2 cellular contexts compared by ENCODE assay signal in the genomic region with DNA sequence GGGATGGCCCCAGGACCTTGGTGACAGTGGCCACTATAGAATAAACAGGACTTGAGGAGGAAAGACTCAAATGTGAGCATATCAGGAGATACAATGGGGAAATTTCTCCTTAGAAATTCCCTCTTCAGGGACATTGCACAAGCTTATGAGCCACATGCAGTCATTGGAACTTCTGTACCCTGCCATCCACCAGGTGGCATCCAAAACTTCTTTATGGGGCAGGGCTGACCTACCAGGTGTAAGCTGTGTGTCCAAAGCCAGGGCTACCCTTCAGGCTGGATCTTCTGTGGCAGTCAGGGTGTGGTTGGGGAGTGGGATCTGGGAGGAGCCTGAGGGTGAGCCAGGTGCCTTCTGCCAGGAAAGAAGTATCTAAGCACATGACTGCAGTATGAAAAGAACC.
TF ChIP-seq lines count a peak whose summit lies in the region.

No MANE protein-coding gene starts in this region.

TF ChIP-seq in GM23338, 12 proteins besides CTCF, POLR2A, EP300 and RAD21 (continued from another document):
- TF ChIP-seq, protein P1, sequence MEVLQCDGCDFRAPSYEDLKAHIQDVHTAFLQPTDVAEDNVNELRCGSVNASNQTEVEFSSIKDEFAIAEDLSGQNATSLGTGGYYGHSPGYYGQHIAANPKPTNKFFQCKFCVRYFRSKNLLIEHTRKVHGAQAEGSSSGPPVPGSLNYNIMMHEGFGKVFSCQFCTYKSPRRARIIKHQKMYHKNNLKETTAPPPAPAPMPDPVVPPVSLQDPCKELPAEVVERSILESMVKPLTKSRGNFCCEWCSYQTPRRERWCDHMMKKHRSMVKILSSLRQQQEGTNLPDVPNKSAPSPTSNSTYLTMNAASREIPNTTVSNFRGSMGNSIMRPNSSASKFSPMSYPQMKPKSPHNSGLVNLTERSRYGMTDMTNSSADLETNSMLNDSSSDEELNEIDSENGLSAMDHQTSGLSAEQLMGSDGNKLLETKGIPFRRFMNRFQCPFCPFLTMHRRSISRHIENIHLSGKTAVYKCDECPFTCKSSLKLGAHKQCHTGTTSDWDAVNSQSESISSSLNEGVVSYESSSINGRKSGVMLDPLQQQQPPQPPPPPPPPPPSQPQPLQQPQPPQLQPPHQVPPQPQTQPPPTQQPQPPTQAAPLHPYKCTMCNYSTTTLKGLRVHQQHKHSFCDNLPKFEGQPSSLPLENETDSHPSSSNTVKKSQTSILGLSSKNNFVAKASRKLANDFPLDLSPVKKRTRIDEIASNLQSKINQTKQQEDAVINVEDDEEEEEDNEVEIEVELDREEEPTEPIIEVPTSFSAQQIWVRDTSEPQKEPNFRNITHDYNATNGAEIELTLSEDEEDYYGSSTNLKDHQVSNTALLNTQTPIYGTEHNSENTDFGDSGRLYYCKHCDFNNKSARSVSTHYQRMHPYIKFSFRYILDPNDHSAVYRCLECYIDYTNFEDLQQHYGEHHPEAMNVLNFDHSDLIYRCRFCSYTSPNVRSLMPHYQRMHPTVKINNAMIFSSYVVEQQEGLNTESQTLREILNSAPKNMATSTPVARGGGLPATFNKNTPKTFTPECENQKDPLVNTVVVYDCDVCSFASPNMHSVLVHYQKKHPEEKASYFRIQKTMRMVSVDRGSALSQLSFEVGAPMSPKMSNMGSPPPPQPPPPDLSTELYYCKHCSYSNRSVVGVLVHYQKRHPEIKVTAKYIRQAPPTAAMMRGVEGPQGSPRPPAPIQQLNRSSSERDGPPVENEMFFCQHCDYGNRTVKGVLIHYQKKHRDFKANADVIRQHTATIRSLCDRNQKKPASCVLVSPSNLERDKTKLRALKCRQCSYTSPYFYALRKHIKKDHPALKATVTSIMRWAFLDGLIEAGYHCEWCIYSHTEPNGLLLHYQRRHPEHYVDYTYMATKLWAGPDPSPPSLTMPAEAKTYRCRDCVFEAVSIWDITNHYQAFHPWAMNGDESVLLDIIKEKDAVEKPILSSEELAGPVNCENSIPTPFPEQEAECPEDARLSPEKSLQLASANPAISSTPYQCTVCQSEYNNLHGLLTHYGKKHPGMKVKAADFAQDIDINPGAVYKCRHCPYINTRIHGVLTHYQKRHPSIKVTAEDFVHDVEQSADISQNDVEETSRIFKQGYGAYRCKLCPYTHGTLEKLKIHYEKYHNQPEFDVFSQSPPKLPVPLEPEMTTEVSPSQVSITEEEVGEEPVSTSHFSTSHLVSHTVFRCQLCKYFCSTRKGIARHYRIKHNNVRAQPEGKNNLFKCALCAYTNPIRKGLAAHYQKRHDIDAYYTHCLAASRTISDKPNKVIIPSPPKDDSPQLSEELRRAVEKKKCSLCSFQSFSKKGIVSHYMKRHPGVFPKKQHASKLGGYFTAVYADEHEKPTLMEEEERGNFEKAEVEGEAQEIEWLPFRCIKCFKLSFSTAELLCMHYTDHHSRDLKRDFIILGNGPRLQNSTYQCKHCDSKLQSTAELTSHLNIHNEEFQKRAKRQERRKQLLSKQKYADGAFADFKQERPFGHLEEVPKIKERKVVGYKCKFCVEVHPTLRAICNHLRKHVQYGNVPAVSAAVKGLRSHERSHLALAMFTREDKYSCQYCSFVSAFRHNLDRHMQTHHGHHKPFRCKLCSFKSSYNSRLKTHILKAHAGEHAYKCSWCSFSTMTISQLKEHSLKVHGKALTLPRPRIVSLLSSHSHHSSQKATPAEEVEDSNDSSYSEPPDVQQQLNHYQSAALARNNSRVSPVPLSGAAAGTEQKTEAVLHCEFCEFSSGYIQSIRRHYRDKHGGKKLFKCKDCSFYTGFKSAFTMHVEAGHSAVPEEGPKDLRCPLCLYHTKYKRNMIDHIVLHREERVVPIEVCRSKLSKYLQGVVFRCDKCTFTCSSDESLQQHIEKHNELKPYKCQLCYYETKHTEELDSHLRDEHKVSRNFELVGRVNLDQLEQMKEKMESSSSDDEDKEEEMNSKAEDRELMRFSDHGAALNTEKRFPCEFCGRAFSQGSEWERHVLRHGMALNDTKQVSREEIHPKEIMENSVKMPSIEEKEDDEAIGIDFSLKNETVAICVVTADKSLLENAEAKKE (CRISPR knock-in tag; IDR thresholded peaks at IDR 0.05), result no peak
- TF ChIP-seq EZH2 (IDR thresholded peaks at IDR 0.05; ENCODE audit: low read depth, unreplicated experiment) (no peak), ZNF331 (CRISPR knock-in tag; IDR thresholded peaks at IDR 0.05; ENCODE audit: low read depth) (no peak), NANOG (IDR thresholded peaks at IDR 0.05; ENCODE audit: borderline replicate concordance) (no peak), JUNB (IDR thresholded peaks at IDR 0.05; ENCODE audit: unreplicated experiment) (no peak), EZH2phosphoT487 (IDR thresholded peaks at IDR 0.05; ENCODE audit: unreplicated experiment) (no peak)
- TF ChIP-seq, protein P2, sequence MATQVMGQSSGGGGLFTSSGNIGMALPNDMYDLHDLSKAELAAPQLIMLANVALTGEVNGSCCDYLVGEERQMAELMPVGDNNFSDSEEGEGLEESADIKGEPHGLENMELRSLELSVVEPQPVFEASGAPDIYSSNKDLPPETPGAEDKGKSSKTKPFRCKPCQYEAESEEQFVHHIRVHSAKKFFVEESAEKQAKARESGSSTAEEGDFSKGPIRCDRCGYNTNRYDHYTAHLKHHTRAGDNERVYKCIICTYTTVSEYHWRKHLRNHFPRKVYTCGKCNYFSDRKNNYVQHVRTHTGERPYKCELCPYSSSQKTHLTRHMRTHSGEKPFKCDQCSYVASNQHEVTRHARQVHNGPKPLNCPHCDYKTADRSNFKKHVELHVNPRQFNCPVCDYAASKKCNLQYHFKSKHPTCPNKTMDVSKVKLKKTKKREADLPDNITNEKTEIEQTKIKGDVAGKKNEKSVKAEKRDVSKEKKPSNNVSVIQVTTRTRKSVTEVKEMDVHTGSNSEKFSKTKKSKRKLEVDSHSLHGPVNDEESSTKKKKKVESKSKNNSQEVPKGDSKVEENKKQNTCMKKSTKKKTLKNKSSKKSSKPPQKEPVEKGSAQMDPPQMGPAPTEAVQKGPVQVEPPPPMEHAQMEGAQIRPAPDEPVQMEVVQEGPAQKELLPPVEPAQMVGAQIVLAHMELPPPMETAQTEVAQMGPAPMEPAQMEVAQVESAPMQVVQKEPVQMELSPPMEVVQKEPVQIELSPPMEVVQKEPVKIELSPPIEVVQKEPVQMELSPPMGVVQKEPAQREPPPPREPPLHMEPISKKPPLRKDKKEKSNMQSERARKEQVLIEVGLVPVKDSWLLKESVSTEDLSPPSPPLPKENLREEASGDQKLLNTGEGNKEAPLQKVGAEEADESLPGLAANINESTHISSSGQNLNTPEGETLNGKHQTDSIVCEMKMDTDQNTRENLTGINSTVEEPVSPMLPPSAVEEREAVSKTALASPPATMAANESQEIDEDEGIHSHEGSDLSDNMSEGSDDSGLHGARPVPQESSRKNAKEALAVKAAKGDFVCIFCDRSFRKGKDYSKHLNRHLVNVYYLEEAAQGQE (IDR thresholded peaks at IDR 0.05; ENCODE audit: unreplicated experiment), result no peak

TF ChIP-seq in WTC11, 78 proteins besides CTCF, POLR2A, EP300 and RAD21 (continued from another document):
- TF ChIP-seq JUN (CRISPR knock-in tag; IDR thresholded peaks at IDR 0.05) (no peak), FOXP1 (CRISPR knock-in tag; IDR thresholded peaks at IDR 0.05; ENCODE audit: borderline replicate concordance) (no peak), ZNF219 (CRISPR knock-in tag; IDR thresholded peaks at IDR 0.05; ENCODE audit: borderline replicate concordance) (no peak), NFATC4 (CRISPR knock-in tag; IDR thresholded peaks at IDR 0.05) (no peak), JAZF1 (CRISPR knock-in tag; IDR thresholded peaks at IDR 0.05) (no peak), ZBTB21 (CRISPR knock-in tag; IDR thresholded peaks at IDR 0.05; ENCODE audit: borderline replicate concordance) (no peak), GRHL2 (CRISPR knock-in tag; IDR thresholded peaks at IDR 0.05; ENCODE audit: insufficient replicate concordance, severe bottlenecking) (no peak), NFE2L1 (CRISPR knock-in tag; IDR thresholded peaks at IDR 0.05) (no peak), ZNF263 (CRISPR knock-in tag; IDR thresholded peaks at IDR 0.05; ENCODE audit: low read depth) (no peak), HMGA2 (CRISPR knock-in tag; IDR thresholded peaks at IDR 0.05) (no peak), NFYB (CRISPR knock-in tag; conservative IDR thresholded peaks at IDR 0.05; ENCODE audit: low read depth) (no peak), NR3C1 (CRISPR knock-in tag; conservative IDR thresholded peaks at IDR 0.05; ENCODE audit: low read depth) (no peak), CREM (CRISPR knock-in tag; IDR thresholded peaks at IDR 0.05) (no peak)
- TF ChIP-seq, protein P3, sequence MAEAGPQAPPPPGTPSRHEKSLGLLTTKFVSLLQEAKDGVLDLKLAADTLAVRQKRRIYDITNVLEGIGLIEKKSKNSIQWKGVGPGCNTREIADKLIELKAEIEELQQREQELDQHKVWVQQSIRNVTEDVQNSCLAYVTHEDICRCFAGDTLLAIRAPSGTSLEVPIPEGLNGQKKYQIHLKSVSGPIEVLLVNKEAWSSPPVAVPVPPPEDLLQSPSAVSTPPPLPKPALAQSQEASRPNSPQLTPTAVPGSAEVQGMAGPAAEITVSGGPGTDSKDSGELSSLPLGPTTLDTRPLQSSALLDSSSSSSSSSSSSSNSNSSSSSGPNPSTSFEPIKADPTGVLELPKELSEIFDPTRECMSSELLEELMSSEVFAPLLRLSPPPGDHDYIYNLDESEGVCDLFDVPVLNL (CRISPR knock-in tag; IDR thresholded peaks at IDR 0.05; ENCODE audit: borderline replicate concordance, low read depth), result no peak
- TF ChIP-seq, protein P4, sequence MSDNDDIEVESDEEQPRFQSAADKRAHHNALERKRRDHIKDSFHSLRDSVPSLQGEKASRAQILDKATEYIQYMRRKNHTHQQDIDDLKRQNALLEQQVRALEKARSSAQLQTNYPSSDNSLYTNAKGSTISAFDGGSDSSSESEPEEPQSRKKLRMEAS (CRISPR knock-in tag; IDR thresholded peaks at IDR 0.05), result no peak
- TF ChIP-seq, protein P5, sequence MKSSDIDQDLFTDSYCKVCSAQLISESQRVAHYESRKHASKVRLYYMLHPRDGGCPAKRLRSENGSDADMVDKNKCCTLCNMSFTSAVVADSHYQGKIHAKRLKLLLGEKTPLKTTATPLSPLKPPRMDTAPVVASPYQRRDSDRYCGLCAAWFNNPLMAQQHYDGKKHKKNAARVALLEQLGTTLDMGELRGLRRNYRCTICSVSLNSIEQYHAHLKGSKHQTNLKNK (CRISPR knock-in tag; IDR thresholded peaks at IDR 0.05), result no peak
